In genomic region chr22:21803859-21804258, GRCh38 we compare ENCODE assay signal across 17 cellular contexts.
"Had no signal": no experiment of that assay in that cellular context is flagged by ENCODE, and none has a peak within 500 bp of the region (broad histone marks: within the 10 kb centered on the region; RNA-seq: fewer than 3 reads in every experiment).

No MANE protein-coding gene starts in this region.

- H3K27ac ChIP-seq: ascending aorta, breast epithelium, epithelial cell of prostate, ovary, sigmoid colon, WERI-Rb-1 had no signal

- ATAC-seq: activated T-helper 17 cell treated with anti-CD3 and anti-CD28 coated beads, Interleukin-2, amount 50 U/mL, for 72 hours; left lobe of liver had no signal

- H3K4me3 Mint-ChIP-seq: activated T-helper 17 cell treated with anti-CD3 and anti-CD28 coated beads, Interleukin-2, amount 50 U/mL, for 72 hours; endodermal cell had no signal

- H3K27me3 ChIP-seq: ascending aorta, breast epithelium, ovary, sigmoid colon, tibial nerve had no signal

- H3K27me3 Mint-ChIP-seq: activated T-helper 17 cell treated with anti-CD3 and anti-CD28 coated beads, Interleukin-2, amount 50 U/mL, for 72 hours had no signal

- H3K27ac Mint-ChIP-seq: activated T-helper 17 cell treated with anti-CD3 and anti-CD28 coated beads, Interleukin-2, amount 50 U/mL, for 72 hours; endodermal cell had no signal

- H3K9me3 Mint-ChIP-seq: activated T-helper 17 cell treated with anti-CD3 and anti-CD28 coated beads, Interleukin-2, amount 50 U/mL, for 72 hours; endodermal cell had no signal

- DNase-seq: activated CD4-positive, alpha-beta T cell treated with anti-CD3 and anti-CD28 coated beads, Interleukin-2, amount 50 U/mL, for 4 hours; activated naive CD4-positive, alpha-beta T cell; endodermal cell; foreskin fibroblast; glutamatergic neuron; ovary; sigmoid colon; stimulated activated CD4-positive, alpha-beta T cell treated with anti-CD3 and anti-CD28 coated beads, Interleukin-4, amount 100 ng/mL, for 4 hours; stimulated activated naive CD4-positive, alpha-beta T cell; SW 1271; WERI-Rb-1 had no signal
